8 cellular contexts compared by ENCODE assay signal in genomic region chr2:219441451-219442205, GRCh38. TPM values are rescaled to one million over a fixed set of nuclear protein-coding genes. Genes with fewer than 3 reads are reported as not detected.
A peak's percentile ranks its signal among the peaks of the same experiment; 100 is the strongest.
DNase-seq lines count a peak whose midpoint lies in the region; ATAC-seq and TF ChIP-seq lines count a peak whose summit lies in the region.

No MANE protein-coding gene starts in this region.

- peak overlapping the region; percentile 77 to 80 for H3K9ac ChIP-seq in stomach smooth muscle (ENCODE audit: low read length in 2 of 2)

- H3K27me3 ChIP-seq in stomach smooth muscle (ENCODE audit: control insufficient read depth in 1 of 2, insufficient read depth in 2 of 2, low read length in 2 of 2), result no peaks in the 10 kb centered on the region

- H3K36me3 ChIP-seq in stomach smooth muscle (ENCODE audit: control insufficient read depth in 2 of 2, insufficient read depth in 2 of 2, low read length in 2 of 2), result peaks cover 0 to 2% of the 10 kb centered on the region in 2 donors

- H3K4me1 ChIP-seq in stomach smooth muscle (ENCODE audit: control insufficient read depth, insufficient read depth, low read length), result peaks cover 81% of the 10 kb centered on the region

- peak overlapping the region; percentile 100 for H3K27ac ChIP-seq in stomach smooth muscle (ENCODE audit: low read length)

- H3K9me3 ChIP-seq in stomach smooth muscle (ENCODE audit: control insufficient read depth in 2 of 2, low read length in 2 of 2), result no peaks in the 10 kb centered on the region

- DNase-seq in COLO829 (ENCODE audit: low spot score) (peak; percentile 42), NCI-H1048 (lab: John Stamatoyannopoulos, UW) (peak; percentile 8), activated T-cell treated with anti-CD3 and anti-CD28 coated beads for 1 hour (ENCODE audit: low read depth) (peak; percentile 50), epithelial cell of esophagus (ENCODE audit: low read depth) (peak; percentile 44), myocyte (ENCODE audit: low read depth) (peak; percentile 63)

- H3K4me3 ChIP-seq in epithelial cell of esophagus (ENCODE audit: low read length) (peak overlapping the region; percentile 42), stomach smooth muscle (ENCODE audit: low read length in 2 of 2) (peak overlapping the region; percentile 63 to 73)

- ATAC-seq in HG03159 (IDR thresholded peaks at IDR 0.05; ENCODE audit: unreplicated experiment) (no peak), HG02938 (IDR thresholded peaks at IDR 0.05; ENCODE audit: unreplicated experiment) (no peak)

- TF ChIP-seq CTCF in epithelial cell of esophagus (IDR thresholded peaks at IDR 0.05; ENCODE audit: insufficient read depth, low read depth, low read length, missing control alignments), result no peak

RNA-seq across cellular contexts. Expression of gene SPEG, which starts 7.0 kb away (rescaled TPM):
- 78.0 and 79.8 TPM in 2 replicates for total RNA-seq in myocyte
- 57.8 TPM for polyA plus RNA-seq in myocyte (2012)

RNA-seq across cellular contexts. Expression of gene DES, which starts 23.5 kb away (rescaled TPM):
- 10,265 and 13,585 TPM in 2 replicates for total RNA-seq in myocyte
- polyA plus RNA-seq in myocyte (2012), result 3,580 TPM

RNA-seq across cellular contexts. Expression of gene DNPEP, which starts 53.9 kb away (rescaled TPM):
- total RNA-seq in myocyte, result 61.4 and 65.3 TPM in 2 replicates
- 74.2 TPM for polyA plus RNA-seq in myocyte (2012)

RNA-seq across cellular contexts. Expression of gene GMPPA, which starts 57.1 kb away (rescaled TPM):
- 43.1 and 57.0 TPM in 2 replicates for total RNA-seq in myocyte
- polyA plus RNA-seq in myocyte (2012), result 67.7 TPM

Comparison
In these comparisons a context has a peak if more than half of its experiments do, and no peak if none do; other contexts are left out.
1. DNase-seq: peak in every context shown above with its lines; median percentile 63 in myocyte; 50 in activated T-cell treated with anti-CD3 and anti-CD28 coated beads for 1 hour; 44 in epithelial cell of esophagus; 42 in COLO829; 8 in NCI-H1048.